In genomic region chr3:191328383-191328962, GRCh38 we compare ENCODE assay signal across 8 cellular contexts.
DNase-seq lines count a peak whose midpoint lies in the region; ATAC-seq and TF ChIP-seq lines count a peak whose summit lies in the region.

No MANE protein-coding gene starts in this region.

- peak overlapping the region; percentile 81 to 94 (median 87) for H3K4me3 ChIP-seq in BLaER1 treated with 17β-estradiol and CSF1 and Interleukin-3, amounts not matched to agents 10 nM and 100 nM
- H3K4me3 ChIP-seq in HUES48 (ENCODE audit: low read depth, low read length) (peak overlapping the region; percentile 87), choroid plexus epithelial cell (ENCODE audit: low read depth, low read length) (peak overlapping the region; percentile 84), mucosa of rectum (ENCODE audit: low read length in 2 of 2) (peak overlapping the region; percentile 88 to 89)

- no peak for ATAC-seq in HG02884 (IDR thresholded peaks at IDR 0.05; ENCODE audit: unreplicated experiment)

- 0 out of 22 replicates have a peak, but pooled peaks cover 0 to 4% (median 0%) of the 10 kb centered on the region in 11 experiments for H3K9me3 ChIP-seq in BLaER1 treated with 17β-estradiol and CSF1 and Interleukin-3, amounts not matched to agents 10 nM and 100 nM (replicated peaks in 1 of 11)
- H3K9me3 ChIP-seq in HUES48 (ENCODE audit: control insufficient read depth, insufficient read depth, low read length), result no peaks in the 10 kb centered on the region
- H3K9me3 ChIP-seq in mucosa of rectum (ENCODE audit: control insufficient read depth in 2 of 2, low read length in 2 of 2), result no peaks in the 10 kb centered on the region

- DNase-seq in choroid plexus epithelial cell (ENCODE audit: low read depth) (no peak), GM20000 (ENCODE audit: low spot score) (no peak), GM19238 (ENCODE audit: insufficient read length, low spot score) (no peak), NCI-H526 (lab: John Stamatoyannopoulos, UW) (no peak)

- peaks cover 0 to 26% (median 6%) of the 10 kb centered on the region in 11 experiments; a peak in 8 of 22 replicates for H3K27me3 ChIP-seq in BLaER1 treated with 17β-estradiol and CSF1 and Interleukin-3, amounts not matched to agents 10 nM and 100 nM
- peaks cover 34% of the 10 kb centered on the region for H3K27me3 ChIP-seq in HUES48 (ENCODE audit: control insufficient read depth, insufficient read depth, low read length)
- H3K27me3 ChIP-seq in mucosa of rectum (ENCODE audit: control insufficient read depth in 2 of 2, insufficient read depth in 2 of 2, low read length in 2 of 2), result no peaks in the 10 kb centered on the region

- peaks cover 13 to 40% (median 25%) of the 10 kb centered on the region in 10 experiments for H3K4me1 ChIP-seq in BLaER1 treated with 17β-estradiol and CSF1 and Interleukin-3, amounts not matched to agents 10 nM and 100 nM
- peaks cover 34% of the 10 kb centered on the region for H3K4me1 ChIP-seq in HUES48 (ENCODE audit: control insufficient read depth, insufficient read depth, low read length)
- H3K4me1 ChIP-seq in mucosa of rectum (ENCODE audit: control insufficient read depth in 2 of 2, insufficient read depth in 2 of 2, low read length in 2 of 2), result peaks cover 0 to 15% of the 10 kb centered on the region in 2 donors

- peak overlapping the region; percentile 74 to 96 (median 87) for H3K4me2 ChIP-seq in BLaER1 treated with 17β-estradiol and CSF1 and Interleukin-3, amounts not matched to agents 10 nM and 100 nM

- TF ChIP-seq CTCF in choroid plexus epithelial cell (conservative IDR thresholded peaks at IDR 0.05; ENCODE audit: low read depth, low read length) (no peak), GM20000 (IDR thresholded peaks at IDR 0.05; ENCODE audit: extremely low read depth, missing control alignments) (no peak)

- no peaks in the 10 kb centered on the region for H3K36me3 ChIP-seq in BLaER1 treated with 17β-estradiol and CSF1 and Interleukin-3, amounts not matched to agents 10 nM and 100 nM
- H3K36me3 ChIP-seq in HUES48 (ENCODE audit: control insufficient read depth, insufficient read depth, low read length) (no peaks in the 10 kb centered on the region), mucosa of rectum (ENCODE audit: control insufficient read depth in 2 of 2, insufficient read depth in 2 of 2, low read length in 2 of 2) (no peaks in the 10 kb centered on the region)

- peaks cover 0 to 16% (median 0%) of the 10 kb centered on the region in 11 experiments; a peak in 4 of 22 replicates for H4K20me1 ChIP-seq in BLaER1 treated with 17β-estradiol and CSF1 and Interleukin-3, amounts not matched to agents 10 nM and 100 nM

- peak overlapping the region; percentile 89 to 96 (median 93); a peak in 20 of 22 replicates for H3K27ac ChIP-seq in BLaER1 treated with 17β-estradiol and CSF1 and Interleukin-3, amounts not matched to agents 10 nM and 100 nM
- H3K27ac ChIP-seq in HUES48 (ENCODE audit: low read depth, low read length) (peak overlapping the region; percentile 89), mucosa of rectum (ENCODE audit: low read depth in 2 of 2, low read length in 2 of 2) (peak overlapping the region; percentile 85 to 87)

- peak overlapping the region; percentile 85 to 99 (median 95); a peak in 20 of 22 replicates for H3K9ac ChIP-seq in BLaER1 treated with 17β-estradiol and CSF1 and Interleukin-3, amounts not matched to agents 10 nM and 100 nM
- H3K9ac ChIP-seq in HUES48 (ENCODE audit: low read depth, low read length), result no peak overlapping the region
- H3K9ac ChIP-seq in mucosa of rectum (ENCODE audit: low read depth in 1 of 2, low read length in 2 of 2), result peak overlapping the region; percentile 82 to 96
